In genomic region chr12:128818065-128819022, GRCh38 we compare ENCODE assay signal across 9 cellular contexts. TPM values are rescaled to one million over a fixed set of nuclear protein-coding genes. Genes with fewer than 3 reads are reported as not detected.
A peak's percentile ranks its signal among the peaks of the same experiment; 100 is the strongest.
DNase-seq lines count a peak whose midpoint lies in the region; ATAC-seq and TF ChIP-seq lines count a peak whose summit lies in the region.
"Had no signal": no experiment of that assay in that cellular context is flagged by ENCODE, and none has a peak within 500 bp of the region (broad histone marks: within the 10 kb centered on the region; RNA-seq: fewer than 3 reads in every experiment).

No MANE protein-coding gene starts in this region.

- ATAC-seq in heart left ventricle (peak in 3 of 4 donors; percentile 18 to 44 (median 40)), HG03095 (IDR thresholded peaks at IDR 0.05; ENCODE audit: unreplicated experiment) (peak; percentile 39), upper lobe of right lung (no peak)

- peaks cover 10% of the 10 kb centered on the region for H3K36me3 Mint-ChIP-seq in activated naive CD8-positive, alpha-beta T cell

- intact Hi-C loops in heart left ventricle (cut with DNase I) = no loop called here
- intact Hi-C loops in cardiac septum (cut with DNase I) = no loop called here
- intact Hi-C loops in upper lobe of right lung (cut with DNase I) = no loop called here

- H3K4me1 ChIP-seq in heart left ventricle (peaks cover 0 to 88% (median 70%) of the 10 kb centered on the region in 12 donors), upper lobe of right lung (peaks cover 56% of the 10 kb centered on the region)

- no peak overlapping the region for H3K4me3 Mint-ChIP-seq in activated naive CD8-positive, alpha-beta T cell

- peak overlapping the region; percentile 6 to 95 (median 82) for H3K27ac ChIP-seq in heart left ventricle
- peak overlapping the region; percentile 36 for H3K27ac ChIP-seq in upper lobe of right lung
- H3K27ac ChIP-seq: cardiac muscle cell had no signal

- H3K27me3 ChIP-seq in heart left ventricle (no peaks in the 10 kb centered on the region), kidney epithelial cell (ENCODE audit: control insufficient read depth, insufficient read depth, low read length) (no peaks in the 10 kb centered on the region), upper lobe of right lung (no peaks in the 10 kb centered on the region)
- H3K27me3 ChIP-seq: cardiac muscle cell had no signal

- peaks cover 0 to 19% (median 10%) of the 10 kb centered on the region in 9 donors for H3K36me3 ChIP-seq in heart left ventricle
- H3K36me3 ChIP-seq in kidney epithelial cell (ENCODE audit: control insufficient read depth, insufficient read depth, low read length) = peaks cover 5% of the 10 kb centered on the region
- H3K36me3 ChIP-seq in upper lobe of right lung = peaks cover 14% of the 10 kb centered on the region
- H3K36me3 ChIP-seq: cardiac muscle cell had no signal

- H3K9me3 Mint-ChIP-seq in activated naive CD8-positive, alpha-beta T cell (ENCODE audit: low read depth) = no peaks in the 10 kb centered on the region

- H3K9me3 ChIP-seq in heart left ventricle (no peaks in the 10 kb centered on the region), upper lobe of right lung (no peaks in the 10 kb centered on the region)

- no peak for TF ChIP-seq CTCF in heart left ventricle (IDR thresholded peaks at IDR 0.05)
- TF ChIP-seq CTCF in kidney epithelial cell (IDR thresholded peaks at IDR 0.05; ENCODE audit: insufficient read depth, low read length, poor library complexity, severe bottlenecking) = no peak
- no peak for TF ChIP-seq CTCF in upper lobe of right lung (IDR thresholded peaks at IDR 0.05)

- no peak for TF ChIP-seq POLR2A in heart left ventricle (IDR thresholded peaks at IDR 0.05)

- no peak overlapping the region for H3K4me3 ChIP-seq in heart left ventricle
- H3K4me3 ChIP-seq in kidney epithelial cell (ENCODE audit: low read depth, low read length) = no peak overlapping the region
- H3K4me3 ChIP-seq in upper lobe of right lung = no peak overlapping the region
- H3K4me3 ChIP-seq: cardiac muscle cell had no signal

- H3K27me3 Mint-ChIP-seq in activated naive CD8-positive, alpha-beta T cell = no peaks in the 10 kb centered on the region

- peaks cover 68% of the 10 kb centered on the region for H3K4me1 Mint-ChIP-seq in activated naive CD8-positive, alpha-beta T cell (ENCODE audit: low read depth)

- H3K27ac Mint-ChIP-seq in activated naive CD8-positive, alpha-beta T cell = peak overlapping the region; percentile 50

- peak in 1 of 5 donors; percentile 37 for DNase-seq in heart left ventricle
- no peak for DNase-seq in cardiac septum (ENCODE audit: low spot score)
- peak; percentile 26 for DNase-seq in kidney epithelial cell (ENCODE audit: low read depth)
- no peak for DNase-seq in upper lobe of right lung
- no peak for DNase-seq in SHP77 (lab: John Stamatoyannopoulos, UW)
- no peak for DNase-seq in NCI-H446 (lab: John Stamatoyannopoulos, UW)

- WGBS in heart left ventricle, 4 donors = 40 to 43% (median 42%) methylated on average over 13 of the region's 13 CpGs

RNA-seq across cellular contexts. Expression of gene SLC15A4, which starts 5.4 kb away (rescaled TPM):
- total RNA-seq in heart left ventricle (10 to 100 TPM; 10.5 to 31.5 (median 18.1) TPM), cardiac septum (15.8 TPM), kidney epithelial cell (101 and 108 TPM in 2 replicates), upper lobe of right lung (31.3 TPM)
- 10 to 100 TPM; 14.1 to 19.8 TPM for polyA plus RNA-seq in heart left ventricle

RNA-seq across cellular contexts. Expression of gene GLT1D1, which starts 34.9 kb away (rescaled TPM):
- 1 to 10 TPM in 2 of 9 donors, under 1 TPM in 7; 0.23 to 2.3 (median 0.48) TPM for total RNA-seq in heart left ventricle
- polyA plus RNA-seq in heart left ventricle = under 1 TPM; 0.11 to 0.24 TPM
- 1.1 TPM for total RNA-seq in cardiac septum
- total RNA-seq in kidney epithelial cell = 1.3 and 1.7 TPM in 2 replicates
- total RNA-seq in upper lobe of right lung = 3.5 TPM
